36 cellular contexts compared by ENCODE assay signal in the genomic region with DNA sequence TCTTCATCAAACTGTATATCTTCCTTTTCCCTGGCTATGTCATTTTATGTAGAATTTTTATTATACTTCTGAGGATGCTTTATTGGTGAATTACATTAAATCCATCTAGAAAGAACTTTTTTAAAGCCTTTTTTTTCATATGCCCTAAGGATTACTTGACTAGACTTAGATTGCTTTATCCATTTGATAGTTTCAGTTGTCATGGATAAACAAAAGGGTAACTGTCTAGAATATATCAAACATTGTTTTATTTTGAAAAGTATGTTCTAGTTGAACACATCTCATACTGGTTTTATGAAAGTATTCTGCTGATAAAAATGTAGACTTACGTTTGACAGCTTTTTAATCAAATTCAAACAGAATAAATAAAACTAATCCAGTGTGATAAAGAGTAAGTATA.
"Had no signal": no experiment of that assay in that cellular context is flagged by ENCODE, and none has a peak within 500 bp of the region (broad histone marks: within the 10 kb centered on the region; RNA-seq: fewer than 3 reads in every experiment).

No MANE protein-coding gene starts in this region.

- DNase-seq: activated CD4-positive, alpha-beta memory T cell treated with anti-CD3 and anti-CD28 coated beads for 36 hours; activated CD4-positive, alpha-beta T cell treated with anti-CD3 and anti-CD28 coated beads for 1 hour; activated CD4-positive, alpha-beta T cell treated with anti-CD3 and anti-CD28 coated beads for 36 hours; activated CD4-positive, alpha-beta T cell treated with anti-CD3 and anti-CD28 coated beads for 48 hours; activated CD4-positive, alpha-beta T cell treated with anti-CD3 and anti-CD28 coated beads, Interleukin-2, amount 50 U/mL, for 1 hour; activated CD4-positive, alpha-beta T cell treated with anti-CD3 and anti-CD28 coated beads, Interleukin-2, amount 50 U/mL, for 4 hours; activated CD4-positive, CD25-positive, alpha-beta regulatory T cell; activated CD8-positive, alpha-beta memory T cell treated with anti-CD3 and anti-CD28 coated beads, Interleukin-2, amount 50 U/mL, for 4 hours; activated CD8-positive, alpha-beta T cell treated with anti-CD3 and anti-CD28 coated beads for 36 hours; activated effector memory CD4-positive, alpha-beta T cell treated with anti-CD3 and anti-CD28 coated beads, Interleukin-2, amount 50 U/mL, for 16 hours; activated gamma-delta T cell treated with Interleukin-2 at 50 U/mL for 16 hours; activated naive CD4-positive, alpha-beta T cell; activated naive CD4-positive, alpha-beta T cell treated with anti-CD3 and anti-CD28 coated beads for 36 hours; activated naive CD4-positive, alpha-beta T cell treated with anti-CD3 and anti-CD28 coated beads, Interleukin-2, amount 50 U/mL, for 16 hours; activated naive CD8-positive, alpha-beta T cell treated with anti-CD3 and anti-CD28 coated beads for 36 hours; activated T-cell treated with anti-CD3 and anti-CD28 coated beads for 4 hours; activated T-cell treated with anti-CD3 and anti-CD28 coated beads, Interleukin-2, amount 50 U/mL, for 1 hour; activated T-cell treated with anti-CD3 and anti-CD28 coated beads, Interleukin-2, amount 50 U/mL, for 4 hours; activated T-cell treated with anti-CD3 and anti-CD28 coated beads, Interleukin-2, amount 50 U/mL, for 72 hours; adrenal gland; amniotic stem cell; aorta; body of pancreas; brain microvascular endothelial cell; central memory CD4-positive, alpha-beta T cell; T-helper 2 cell; T-helper 9 cell; WERI-Rb-1 had no signal

- H3K4me1 Mint-ChIP-seq: activated CD4-positive, alpha-beta T cell treated with anti-CD3 and anti-CD28 coated beads for 36 hours had no signal

- H3K36me3 Mint-ChIP-seq: WTC11 had no signal

- H3K9me3 Mint-ChIP-seq: activated CD4-positive, alpha-beta memory T cell treated with anti-CD3 and anti-CD28 coated beads for 36 hours; activated CD8-positive, alpha-beta T cell treated with anti-CD3 and anti-CD28 coated beads for 36 hours; activated naive CD4-positive, alpha-beta T cell treated with anti-CD3 and anti-CD28 coated beads for 36 hours; activated naive CD8-positive, alpha-beta T cell treated with anti-CD3 and anti-CD28 coated beads for 36 hours; activated T-cell treated with anti-CD3 and anti-CD28 coated beads, Interleukin-2, amount 50 U/mL, for 4 hours; activated T-helper 1 cell treated with anti-CD3 and anti-CD28 coated beads, Interleukin-12 subunit alpha, Interleukin-12 subunit beta, Interleukin-2, Interleukin-4 antibody, amounts not matched to agents 30 ng/mL and 10 ng/mL and 1 ng/mL, durations not matched to agents 14 hours and 24 hours and 36 hours; activated T-helper 17 cell treated with anti-CD3 and anti-CD28 coated beads, Interleukin-2, amount 50 U/mL, for 72 hours; T-helper 1 cell treated with Interleukin-12 subunit alpha and Interleukin-12 subunit beta and Interleukin-4 antibody, amounts not matched to agents 30 μg/mL and 1 μg/mL, for 36 hours; T-helper 2 cell treated with Interferon-gamma antibody and Interleukin-4, amounts not matched to agents 5 μg/mL and 100 μg/mL, for 36 hours; WTC11 had no signal

- H3K27ac Mint-ChIP-seq: activated CD4-positive, alpha-beta memory T cell treated with anti-CD3 and anti-CD28 coated beads for 36 hours; activated CD4-positive, alpha-beta T cell treated with anti-CD3 and anti-CD28 coated beads for 36 hours; activated CD8-positive, alpha-beta T cell treated with anti-CD3 and anti-CD28 coated beads for 36 hours; activated naive CD4-positive, alpha-beta T cell treated with anti-CD3 and anti-CD28 coated beads for 36 hours; activated naive CD8-positive, alpha-beta T cell treated with anti-CD3 and anti-CD28 coated beads for 36 hours; activated T-cell treated with anti-CD3 and anti-CD28 coated beads, Interleukin-2, amount 50 U/mL, for 72 hours; activated T-helper 1 cell treated with anti-CD3 and anti-CD28 coated beads, Interleukin-12 subunit alpha, Interleukin-12 subunit beta, Interleukin-2, Interleukin-4 antibody, amounts not matched to agents 30 ng/mL and 10 ng/mL and 1 ng/mL, durations not matched to agents 14 hours and 24 hours and 36 hours; T-helper 1 cell treated with Interleukin-12 subunit alpha and Interleukin-12 subunit beta and Interleukin-4 antibody, amounts not matched to agents 30 μg/mL and 1 μg/mL, for 36 hours; T-helper 2 cell treated with Interferon-gamma antibody and Interleukin-4, amounts not matched to agents 5 μg/mL and 100 μg/mL, for 36 hours; WTC11 had no signal

- H3K27me3 Mint-ChIP-seq: activated CD4-positive, alpha-beta memory T cell treated with anti-CD3 and anti-CD28 coated beads for 36 hours; activated CD4-positive, alpha-beta T cell treated with anti-CD3 and anti-CD28 coated beads for 36 hours; activated CD8-positive, alpha-beta T cell treated with anti-CD3 and anti-CD28 coated beads for 36 hours; activated naive CD8-positive, alpha-beta T cell treated with anti-CD3 and anti-CD28 coated beads for 36 hours; activated T-helper 17 cell treated with anti-CD3 and anti-CD28 coated beads, Interleukin-2, amount 50 U/mL, for 72 hours had no signal

- ATAC-seq: activated CD4-positive, alpha-beta T cell treated with anti-CD3 and anti-CD28 coated beads for 36 hours; activated CD4-positive, CD25-positive, alpha-beta regulatory T cell treated with anti-CD3 and anti-CD28 coated beads, Interleukin-2, amount 50 U/mL, for 24 hours; activated CD8-positive, alpha-beta T cell treated with anti-CD3 and anti-CD28 coated beads for 36 hours; activated naive CD4-positive, alpha-beta T cell treated with anti-CD3 and anti-CD28 coated beads, Interleukin-2, amount 50 U/mL, for 72 hours; activated T-cell treated with anti-CD3 and anti-CD28 coated beads, Interleukin-2, amount 50 U/mL, for 4 hours; activated T-cell treated with anti-CD3 and anti-CD28 coated beads, Interleukin-2, amount 50 U/mL, for 72 hours; activated T-helper 17 cell treated with anti-CD3 and anti-CD28 coated beads, Interleukin-2, amount 50 U/mL, for 72 hours; body of pancreas; WTC11 had no signal

- FAIRE-seq: astrocyte had no signal

- H3K4me3 Mint-ChIP-seq: activated CD4-positive, alpha-beta memory T cell treated with anti-CD3 and anti-CD28 coated beads for 36 hours; activated CD4-positive, alpha-beta T cell treated with anti-CD3 and anti-CD28 coated beads for 36 hours; activated CD8-positive, alpha-beta T cell treated with anti-CD3 and anti-CD28 coated beads for 36 hours; activated naive CD4-positive, alpha-beta T cell treated with anti-CD3 and anti-CD28 coated beads for 36 hours; activated naive CD8-positive, alpha-beta T cell treated with anti-CD3 and anti-CD28 coated beads for 36 hours; activated T-cell treated with anti-CD3 and anti-CD28 coated beads, Interleukin-2, amount 50 U/mL, for 4 hours; activated T-cell treated with anti-CD3 and anti-CD28 coated beads, Interleukin-2, amount 50 U/mL, for 72 hours; activated T-helper 1 cell treated with anti-CD3 and anti-CD28 coated beads, Interleukin-12 subunit alpha, Interleukin-12 subunit beta, Interleukin-2, Interleukin-4 antibody, amounts not matched to agents 30 ng/mL and 10 ng/mL and 1 ng/mL, durations not matched to agents 14 hours and 24 hours and 36 hours; activated T-helper 17 cell treated with anti-CD3 and anti-CD28 coated beads, Interleukin-2, amount 50 U/mL, for 72 hours; T-helper 1 cell treated with Interleukin-12 subunit alpha and Interleukin-12 subunit beta and Interleukin-4 antibody, amounts not matched to agents 30 μg/mL and 1 μg/mL, for 36 hours; T-helper 2 cell treated with Interferon-gamma antibody and Interleukin-4, amounts not matched to agents 5 μg/mL and 100 μg/mL, for 36 hours; WTC11 had no signal
